ENCODE assay signal across 11 cellular contexts in genomic region chr19:56814656-56815055, GRCh38. TPM values are rescaled to one million over a fixed set of nuclear protein-coding genes. Genes with fewer than 3 reads are reported as not detected.
"Had no signal": no experiment of that assay in that cellular context is flagged by ENCODE, and none has a peak within 500 bp of the region (broad histone marks: within the 10 kb centered on the region; RNA-seq: fewer than 3 reads in every experiment).

No MANE protein-coding gene starts in this region.

- H3K9ac ChIP-seq: GM23248 had no signal

- H3K4me3 ChIP-seq: GM23248, GM23338, HAP-1 had no signal

- H3K27ac ChIP-seq: GM23248 had no signal

- H3K36me3 ChIP-seq: HAP-1 had no signal

- ATAC-seq: GM23338, HCT116 had no signal

- DNase-seq: GM23248, GOT3, H7, H9, HCEC 1CT, HFFc6 had no signal

- H2AFZ ChIP-seq: GM23248, GM23338 had no signal

- FAIRE-seq: H1, H54 had no signal

- H3K4me1 ChIP-seq: HAP-1 had no signal

- H3K4me2 ChIP-seq: GM23338 had no signal

RNA-seq across cellular contexts. Expression of gene PEG3, which starts 25.9 kb away (rescaled TPM):
- total RNA-seq: GM23338, H1, H7, H9, HFFc6 had no signal
- polyA plus RNA-seq: GM23338, H1 had no signal

RNA-seq across cellular contexts. Expression of gene ZIM2, which starts 25.9 kb away (rescaled TPM):
- total RNA-seq: GM23248, GM23338, H1, H7, H9, HFFc6 had no signal
- polyA plus RNA-seq: GM23248, GM23338, H1 had no signal
